In the genomic region with DNA sequence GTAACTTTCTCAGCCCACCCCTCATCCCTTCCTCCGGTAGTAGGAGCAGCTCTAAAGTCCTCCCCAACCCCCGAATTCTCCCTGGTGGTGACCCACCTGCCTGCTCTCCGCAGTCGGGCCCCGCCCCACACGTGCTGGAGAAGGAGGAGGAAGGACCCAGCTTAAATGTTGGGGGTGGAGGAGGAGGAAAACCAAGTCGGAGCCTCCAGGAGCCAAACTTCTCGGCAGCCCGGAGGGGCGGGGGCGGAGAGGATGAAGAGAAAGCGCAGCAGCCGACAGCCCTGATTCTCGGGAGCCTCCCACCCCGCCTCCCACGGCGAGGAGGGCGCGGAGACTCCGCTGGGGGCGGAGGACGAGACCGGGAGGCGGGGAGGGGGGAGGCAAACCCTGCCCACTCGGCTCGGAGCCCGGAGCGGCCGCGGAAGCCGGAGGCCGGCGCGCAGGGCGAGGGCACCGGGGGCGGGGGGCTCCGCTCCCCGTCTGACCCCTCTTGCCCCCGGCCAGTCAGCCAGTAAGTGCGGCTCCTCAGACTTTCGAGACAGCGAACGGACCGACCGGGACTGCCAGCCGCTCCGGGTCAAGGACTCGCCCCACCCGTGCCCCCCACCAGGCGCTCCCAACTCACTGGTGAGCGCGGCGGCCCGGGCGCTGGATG, we compare ENCODE assay signal across 8 cellular contexts. TPM values are rescaled to one million over a fixed set of nuclear protein-coding genes. Genes with fewer than 3 reads are reported as not detected.
DNase-seq lines count a peak whose midpoint lies in the region; ATAC-seq and TF ChIP-seq lines count a peak whose summit lies in the region.

Gene TPBGL (plus strand): TSS at position 394 of the 655 bp plus-strand sequence. CDS start 276 bp downstream, outside the sequence.

- peaks cover 86% of the 10 kb centered on the region for H3K27me3 ChIP-seq in cardiac muscle cell

- TF ChIP-seq CTCF in cardiac muscle cell (IDR thresholded peaks at IDR 0.05; ENCODE audit: low read depth, low read length), result no peak

- H3K4me3 Mint-ChIP-seq in activated CD4-positive, alpha-beta memory T cell treated with anti-CD3 and anti-CD28 coated beads, Interleukin-2, amount 10 ng/mL, durations not matched to agents 7 days and 5 days, result peak within 1 kb of the TSS; percentile 55

- no peak within 1 kb of the TSS for H3K27ac Mint-ChIP-seq in activated CD4-positive, alpha-beta memory T cell treated with anti-CD3 and anti-CD28 coated beads, Interleukin-2, amount 10 ng/mL, durations not matched to agents 7 days and 5 days

- H3K9me3 ChIP-seq in cardiac muscle cell (ENCODE audit: low read depth), result no peaks in the 10 kb centered on the region

- H3K4me1 Mint-ChIP-seq in activated CD4-positive, alpha-beta memory T cell treated with anti-CD3 and anti-CD28 coated beads, Interleukin-2, amount 10 ng/mL, durations not matched to agents 7 days and 5 days, result peaks cover 10% of the 10 kb centered on the region

- POLR2A ChIA-PET in activated CD4-positive, alpha-beta memory T cell treated with anti-CD3 and anti-CD28 coated beads, Interleukin-2, amount 10 ng/mL, durations not matched to agents 7 days and 5 days (lab: Charles Lee), result interaction anchor here (1.2 to 3.0 kb wide), 5 partner anchors 15 to 98 kb away, joined by 3 to 26 read pairs (median 3); no protein-coding TSS in a partner anchor

- CTCF ChIA-PET in activated CD4-positive, alpha-beta memory T cell treated with anti-CD3 and anti-CD28 coated beads, Interleukin-2, amount 10 ng/mL, durations not matched to agents 7 days and 5 days (lab: Charles Lee), result interaction anchor here (0.6 to 14.8 kb wide), 20 partner anchors 12 to 748 kb away, joined by 3 to 442 read pairs (median 4); partner anchors contain the start of gene SLCO2B1

- peaks cover 65% of the 10 kb centered on the region for H3K27me3 Mint-ChIP-seq in activated CD4-positive, alpha-beta memory T cell treated with anti-CD3 and anti-CD28 coated beads, Interleukin-2, amount 10 ng/mL, durations not matched to agents 7 days and 5 days

- ATAC-seq in HG02938 (IDR thresholded peaks at IDR 0.05; ENCODE audit: unreplicated experiment), result no peak
- no peak for ATAC-seq in GM21381 (IDR thresholded peaks at IDR 0.05; ENCODE audit: unreplicated experiment)
- no peak for ATAC-seq in GM18868 (IDR thresholded peaks at IDR 0.05; ENCODE audit: unreplicated experiment)

- H3K36me3 Mint-ChIP-seq in activated CD4-positive, alpha-beta memory T cell treated with anti-CD3 and anti-CD28 coated beads, Interleukin-2, amount 10 ng/mL, durations not matched to agents 7 days and 5 days (ENCODE audit: low read depth), result no peaks in the 10 kb centered on the region

- H3K4me3 ChIP-seq in cardiac muscle cell, result peak within 1 kb of the TSS; percentile 40

- H3K4me1 ChIP-seq in cardiac muscle cell (ENCODE audit: low read depth), result no peaks in the 10 kb centered on the region

- peak; percentile 23 for DNase-seq in NCI-H1694 treated with DMSO at 0.1 percent for 48 hours (lab: John Stamatoyannopoulos, UW)
- no peak for DNase-seq in NCI-H1694 (lab: John Stamatoyannopoulos, UW)
- peak; percentile 16 for DNase-seq in activated CD4-positive, alpha-beta memory T cell treated with anti-CD3 and anti-CD28 coated beads, Interleukin-2, amount 10 ng/mL, durations not matched to agents 7 days and 5 days
- peak in 1 of 2 donors; percentile 69 for DNase-seq in cardiac muscle cell (ENCODE audit: low read depth in 1 of 2, low spot score in 1 of 2)
- peak; percentile 55 for DNase-seq in putamen (ENCODE audit: low spot score)

- H3K9me3 Mint-ChIP-seq in activated CD4-positive, alpha-beta memory T cell treated with anti-CD3 and anti-CD28 coated beads, Interleukin-2, amount 10 ng/mL, durations not matched to agents 7 days and 5 days, result no peaks in the 10 kb centered on the region

- no peaks in the 10 kb centered on the region for H3K36me3 ChIP-seq in cardiac muscle cell

- H3K27ac ChIP-seq in cardiac muscle cell, result no peak within 1 kb of the TSS

RNA-seq across cellular contexts. Expression of gene TPBGL, which starts in this region (rescaled TPM):
- total RNA-seq in activated CD4-positive, alpha-beta memory T cell treated with anti-CD3 and anti-CD28 coated beads, Interleukin-2, amount 10 ng/mL, durations not matched to agents 7 days and 5 days, result under 1 TPM; 0.28 to 0.38 TPM
- 0.18 and 0.21 TPM in 2 replicates for total RNA-seq in cardiac muscle cell
- polyA plus RNA-seq in cardiac muscle cell, result 0.07 and 0.56 TPM in 2 replicates

Comparison
In these comparisons a context has a peak if more than half of its experiments do, and no peak if none do; other contexts are left out.
1. Peak in DNase-seq in activated CD4-positive, alpha-beta memory T cell treated with anti-CD3 and anti-CD28 coated beads, Interleukin-2, amount 10 ng/mL, durations not matched to agents 7 days and 5 days; RNA of the gene not detected or under 1 TPM.